26 cellular contexts compared by ENCODE assay signal in the genomic region with DNA sequence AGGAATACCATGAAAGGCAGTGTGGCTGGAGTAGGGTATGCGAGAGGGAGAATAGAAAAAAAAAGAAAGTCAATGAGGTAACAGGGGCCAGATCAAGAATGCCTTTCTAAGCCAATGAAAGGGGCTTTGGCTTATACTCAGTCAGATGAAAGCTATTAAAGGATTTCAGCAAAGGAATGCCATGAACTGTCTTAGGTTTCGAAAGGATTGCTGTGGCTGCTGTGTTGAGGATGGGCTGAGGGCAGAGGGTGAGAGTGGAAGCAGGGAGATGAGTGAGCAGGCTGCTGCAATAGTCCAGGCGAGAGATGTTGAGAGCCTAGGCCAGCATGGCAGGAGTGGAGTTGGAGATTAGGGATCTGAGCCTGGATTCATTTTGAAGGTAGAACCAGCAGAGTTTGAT.
DNase-seq lines count a peak whose midpoint lies in the region; ATAC-seq and TF ChIP-seq lines count a peak whose summit lies in the region.
"Had no signal": no experiment of that assay in that cellular context is flagged by ENCODE, and none has a peak within 500 bp of the region (broad histone marks: within the 10 kb centered on the region; RNA-seq: fewer than 3 reads in every experiment).

No MANE protein-coding gene starts in this region.

- BruUV-seq in mammary epithelial cell (replicated peaks; lab: Mats Ljungman, UMichigan): no TSS peak

- WGBS in mammary epithelial cell (ENCODE audit: low coverage, missing lambda C conversion rate): 86% methylated on average over 3 of the region's 3 CpGs

- H3K9me3 ChIP-seq in mammary epithelial cell (replicated peaks; ENCODE audit: insufficient read depth, low read length): no peaks in the 10 kb centered on the region
- H3K9me3 ChIP-seq: SJSA1 had no signal

- no peak overlapping the region for H2AFZ ChIP-seq in mammary epithelial cell (ENCODE audit: low read depth, low read length)

- DNase-seq in AG10803 (ENCODE audit: low read depth) (peak; percentile 32), NCI-H82 treated with DMSO at 0.1 percent for 48 hours (lab: John Stamatoyannopoulos, UW; ENCODE audit: unreplicated experiment) (peak; percentile 28), fibroblast of peridontal ligament (ENCODE audit: extremely low read depth) (peak; percentile 71), renal cortical epithelial cell (ENCODE audit: low read depth) (peak; percentile 3), mammary epithelial cell (no peak), AG20443 (ENCODE audit: low spot score) (no peak), NCI-H526 (lab: John Stamatoyannopoulos, UW) (no peak)
- DNase-seq: ACHN; activated CD4-positive, alpha-beta T cell treated with anti-CD3 and anti-CD28 coated beads for 48 hours; activated CD8-positive, alpha-beta memory T cell treated with anti-CD3 and anti-CD28 coated beads for 24 hours; activated T-cell treated with anti-CD3 and anti-CD28 coated beads for 4 hours; CD4-positive, alpha-beta T cell; DMS 273 treated with DMSO at 0.1 percent for 48 hours; H9; head of caudate nucleus; natural killer cell; NCI-H1417 treated with DMSO at 0.1 percent for 48 hours; NCI-H2107; NCI-H774; RPMI8226; substantia nigra; WERI-Rb-1 had no signal

- H3K4me3 ChIP-seq in AG10803 (ENCODE audit: low read length) (no peak overlapping the region), mammary epithelial cell (replicated peaks in 1 of 3; ENCODE audit: insufficient read depth in 1 of 3, low read depth in 2 of 3, low read length in 3 of 3) (no peak overlapping the region)
- H3K4me3 ChIP-seq: SJSA1 had no signal

- dilution Hi-C loops in mammary epithelial cell (cut with HindIII; ENCODE audit: low sequenced_read_pairs): no loop called here

- no peak overlapping the region for H3K4me2 ChIP-seq in mammary epithelial cell (ENCODE audit: insufficient read depth, low read depth, low read length)

- TF ChIP-seq CTCF in AG10803 (conservative IDR thresholded peaks at IDR 0.05; ENCODE audit: low read length) (no peak), mammary epithelial cell (conservative IDR thresholded peaks at IDR 0.05 in 1 of 2, IDR thresholded peaks at IDR 0.05 in 1 of 2; ENCODE audit: extremely low read depth in 1 of 2, insufficient read depth in 1 of 2, low read depth in 1 of 2, low read length in 2 of 2) (no peak)

- no peak overlapping the region for H3K9ac ChIP-seq in mammary epithelial cell (ENCODE audit: insufficient read depth, low read length)

- no peak overlapping the region for H3K27ac ChIP-seq in mammary epithelial cell (ENCODE audit: insufficient read depth, low read depth, low read length)
- H3K27ac ChIP-seq: SJSA1, WERI-Rb-1 had no signal

- no peaks in the 10 kb centered on the region for H3K27me3 ChIP-seq in mammary epithelial cell (ENCODE audit: insufficient read depth, low read length)
- H3K27me3 ChIP-seq: SJSA1 had no signal

- H3K4me1 ChIP-seq in mammary epithelial cell (ENCODE audit: insufficient read depth, low read length): no peaks in the 10 kb centered on the region
- H3K4me1 ChIP-seq: SJSA1 had no signal

- CTCF ChIA-PET in mammary epithelial cell (lab: Charles Lee; ENCODE audit: low non-redundant PET): no interaction called here

- no peaks in the 10 kb centered on the region for H3K36me3 ChIP-seq in mammary epithelial cell (ENCODE audit: insufficient read depth, low read length)
- H3K36me3 ChIP-seq: SJSA1 had no signal

- no peaks in the 10 kb centered on the region for H3K79me2 ChIP-seq in mammary epithelial cell (ENCODE audit: insufficient read depth, low read length)

- in situ Hi-C loops in mammary epithelial cell (cut with MboI; ENCODE audit: low sequenced_read_pairs in 2 of 2): no loop called here

- H4K20me1 ChIP-seq in mammary epithelial cell (ENCODE audit: insufficient read depth, low read length): no peaks in the 10 kb centered on the region

- ATAC-seq in GM18498 (IDR thresholded peaks at IDR 0.05; ENCODE audit: unreplicated experiment): no peak
- ATAC-seq: HepG2; natural killer cell; stimulated activated effector memory CD8-positive, alpha-beta T cell treated with anti-CD3 and anti-CD28 coated beads, Interleukin-12 subunit alpha, Interleukin-12 subunit beta, amount 100 ng/mL, for 72 hours had no signal

- intact Hi-C loops in mammary epithelial cell (cut with micrococcal nuclease): no loop called here

Comparison
In these comparisons a context has a peak if more than half of its experiments do, and no peak if none do; other contexts are left out.
1. DNase-seq: peak in AG10803 (single experiment), NCI-H82 treated with DMSO at 0.1 percent for 48 hours (single experiment), fibroblast of peridontal ligament (single experiment) and renal cortical epithelial cell (single experiment); none in mammary epithelial cell (single experiment), AG20443 (single experiment) and NCI-H526 (0 of 2).